14 cellular contexts compared by ENCODE assay signal in genomic region chr3:64642327-64643151, GRCh38. TPM values are rescaled to one million over a fixed set of nuclear protein-coding genes. Genes with fewer than 3 reads are reported as not detected.
DNase-seq lines count a peak whose midpoint lies in the region; ATAC-seq and TF ChIP-seq lines count a peak whose summit lies in the region.
"Had no signal": no experiment of that assay in that cellular context is flagged by ENCODE, and none has a peak within 500 bp of the region (broad histone marks: within the 10 kb centered on the region; RNA-seq: fewer than 3 reads in every experiment).

No MANE protein-coding gene starts in this region.

- no peak overlapping the region for H3K4me3 Mint-ChIP-seq in Caco-2 (ENCODE audit: unreplicated experiment)
- peak overlapping the region in 2 of 3 experiments; percentile 10 to 49 for H3K4me3 Mint-ChIP-seq in nephron
- H3K4me3 Mint-ChIP-seq: activated naive CD4-positive, alpha-beta T cell treated with anti-CD3 and anti-CD28 coated beads, Interleukin-2, amount 10 ng/mL, durations not matched to agents 7 days and 5 days; CD8-positive, alpha-beta memory T cell; naive thymus-derived CD8-positive, alpha-beta T cell; stimulated activated memory B cell treated with anti-CD40 and anti-IgM and Interleukin-4, amounts not matched to agents 10 μg/mL and 1 μg/mL and 100 μg/mL, for 72 hours had no signal

- no peaks in the 10 kb centered on the region for H3K36me3 ChIP-seq in Caco-2 (ENCODE audit: control insufficient read depth, insufficient read depth, low read length)
- H3K36me3 ChIP-seq in ectodermal cell (ENCODE audit: control insufficient read depth, insufficient read depth, low read length): no peaks in the 10 kb centered on the region

- no peak overlapping the region for H3K4me3 ChIP-seq in Caco-2 (ENCODE audit: low read depth, low read length)
- no peak overlapping the region for H3K4me3 ChIP-seq in ectodermal cell (ENCODE audit: insufficient read depth, low read depth, low read length)

- H3K27me3 Mint-ChIP-seq in Caco-2 (ENCODE audit: insufficient read depth, unreplicated experiment) (no peaks in the 10 kb centered on the region), nephron (ENCODE audit: low read depth) (no peaks in the 10 kb centered on the region)
- H3K27me3 Mint-ChIP-seq: activated naive CD4-positive, alpha-beta T cell treated with anti-CD3 and anti-CD28 coated beads, Interleukin-2, amount 10 ng/mL, durations not matched to agents 7 days and 5 days; CD8-positive, alpha-beta memory T cell; naive thymus-derived CD8-positive, alpha-beta T cell; stimulated activated memory B cell treated with anti-CD40 and anti-IgM and Interleukin-4, amounts not matched to agents 10 μg/mL and 1 μg/mL and 100 μg/mL, for 72 hours had no signal

- H3K27ac ChIP-seq in ectodermal cell (ENCODE audit: insufficient read depth, low read depth, low read length, poor library complexity, severe bottlenecking): peak overlapping the region; percentile 61

- H3K27me3 ChIP-seq in Caco-2 (replicated peaks; ENCODE audit: control insufficient read depth, insufficient read depth, low read length): no peaks in the 10 kb centered on the region
- no peaks in the 10 kb centered on the region for H3K27me3 ChIP-seq in ectodermal cell (ENCODE audit: control insufficient read depth, insufficient read depth, low read length, poor library complexity, severe bottlenecking)

- intact Hi-C loops in Caco-2 (cut with micrococcal nuclease; ENCODE audit: unreplicated experiment): no loop called here

- CTCF ChIA-PET in Caco-2 (lab: Charles Lee): no interaction called here

- DNase-seq in Caco-2 (no peak), NCI-H1436 treated with DMSO at 0.1 percent for 48 hours (lab: John Stamatoyannopoulos, UW) (peak; percentile 17), NCI-H1694 treated with DMSO at 0.1 percent for 48 hours (lab: John Stamatoyannopoulos, UW) (no peak), foreskin melanocyte (no peak), epidermal melanocyte (ENCODE audit: insufficient read length, low spot score) (no peak)
- DNase-seq: ACHN; activated naive CD4-positive, alpha-beta T cell treated with anti-CD3 and anti-CD28 coated beads, Interleukin-2, amount 10 ng/mL, durations not matched to agents 7 days and 5 days; CD8-positive, alpha-beta memory T cell; MM.1S; naive thymus-derived CD8-positive, alpha-beta T cell had no signal

- WGBS in ectodermal cell, 2 experiments: 29 to 35% methylated on average over 14 to 17 of the region's 18 CpGs

- peak overlapping the region; percentile 45 for H3K27ac Mint-ChIP-seq in Caco-2 (ENCODE audit: unreplicated experiment)
- peak overlapping the region; percentile 62 to 93 (median 90) for H3K27ac Mint-ChIP-seq in nephron
- H3K27ac Mint-ChIP-seq: activated naive CD4-positive, alpha-beta T cell treated with anti-CD3 and anti-CD28 coated beads, Interleukin-2, amount 10 ng/mL, durations not matched to agents 7 days and 5 days; CD8-positive, alpha-beta memory T cell; naive thymus-derived CD8-positive, alpha-beta T cell; stimulated activated memory B cell treated with anti-CD40 and anti-IgM and Interleukin-4, amounts not matched to agents 10 μg/mL and 1 μg/mL and 100 μg/mL, for 72 hours had no signal

- H3K9me3 Mint-ChIP-seq in Caco-2 (ENCODE audit: unreplicated experiment) (no peaks in the 10 kb centered on the region), nephron (no peaks in the 10 kb centered on the region)
- H3K9me3 Mint-ChIP-seq: activated naive CD4-positive, alpha-beta T cell treated with anti-CD3 and anti-CD28 coated beads, Interleukin-2, amount 10 ng/mL, durations not matched to agents 7 days and 5 days; stimulated activated memory B cell treated with anti-CD40 and anti-IgM and Interleukin-4, amounts not matched to agents 10 μg/mL and 1 μg/mL and 100 μg/mL, for 72 hours had no signal

- no TSS peak for BruUV-seq in Caco-2 (replicated peaks; lab: Mats Ljungman, UMichigan)

- H3K9me3 ChIP-seq in Caco-2 (no peaks in the 10 kb centered on the region), ectodermal cell (ENCODE audit: control insufficient read depth, low read length) (no peaks in the 10 kb centered on the region)

- no peaks in the 10 kb centered on the region for H3K36me3 Mint-ChIP-seq in Caco-2 (ENCODE audit: insufficient read depth, unreplicated experiment)
- H3K36me3 Mint-ChIP-seq in nephron (ENCODE audit: low read depth): peaks cover 67% of the 10 kb centered on the region
- H3K36me3 Mint-ChIP-seq: activated naive CD4-positive, alpha-beta T cell treated with anti-CD3 and anti-CD28 coated beads, Interleukin-2, amount 10 ng/mL, durations not matched to agents 7 days and 5 days; CD8-positive, alpha-beta memory T cell; naive thymus-derived CD8-positive, alpha-beta T cell; stimulated activated memory B cell treated with anti-CD40 and anti-IgM and Interleukin-4, amounts not matched to agents 10 μg/mL and 1 μg/mL and 100 μg/mL, for 72 hours had no signal

- no peak for TF ChIP-seq CTCF in Caco-2 (IDR thresholded peaks at IDR 0.05; ENCODE audit: insufficient read depth in 1 of 2, low read depth in 1 of 2, low read length in 1 of 2, severe bottlenecking in 1 of 2, unreplicated experiment in 1 of 2)
- TF ChIP-seq CTCF in nephron (IDR thresholded peaks at IDR 0.05; ENCODE audit: unreplicated experiment in 3 of 3): no peak

- ATAC-seq in GM19023 (IDR thresholded peaks at IDR 0.05; ENCODE audit: unreplicated experiment): no peak
- ATAC-seq: naive thymus-derived CD8-positive, alpha-beta T cell; stimulated activated memory B cell treated with anti-CD40 and anti-IgM and Interleukin-4, amounts not matched to agents 10 μg/mL and 1 μg/mL and 100 μg/mL, for 72 hours had no signal

- POLR2A ChIA-PET in Caco-2 (lab: Charles Lee): no interaction called here

- H3K4me1 Mint-ChIP-seq in Caco-2 (ENCODE audit: low read depth, unreplicated experiment) (peaks cover 14% of the 10 kb centered on the region), nephron (peaks cover 30% of the 10 kb centered on the region)
- H3K4me1 Mint-ChIP-seq: activated naive CD4-positive, alpha-beta T cell treated with anti-CD3 and anti-CD28 coated beads, Interleukin-2, amount 10 ng/mL, durations not matched to agents 7 days and 5 days; CD8-positive, alpha-beta memory T cell; naive thymus-derived CD8-positive, alpha-beta T cell; stimulated activated memory B cell treated with anti-CD40 and anti-IgM and Interleukin-4, amounts not matched to agents 10 μg/mL and 1 μg/mL and 100 μg/mL, for 72 hours had no signal

- H3K4me1 ChIP-seq in Caco-2 (no peaks in the 10 kb centered on the region), ectodermal cell (ENCODE audit: control insufficient read depth, insufficient read depth, low read length) (peaks cover 44% of the 10 kb centered on the region)

RNA-seq across cellular contexts. Expression of gene ADAMTS9, which starts 45.3 kb away (rescaled TPM):
- 4.0 and 5.5 TPM in 2 replicates for total RNA-seq in Caco-2 (2022)
- polyA plus RNA-seq in ectodermal cell (2013, experiment 1 of 4): 14.3 TPM
- 16.2 TPM for polyA plus RNA-seq in ectodermal cell (2013, experiment 2 of 4)
- 14.9 TPM for polyA plus RNA-seq in ectodermal cell (2013, experiment 3 of 4)
- 14.8 TPM for polyA plus RNA-seq in ectodermal cell (2013, experiment 4 of 4)
- total RNA-seq: CD8-positive, alpha-beta memory T cell; naive thymus-derived CD8-positive, alpha-beta T cell had no signal
- polyA plus RNA-seq: CD8-positive, alpha-beta memory T cell; naive thymus-derived CD8-positive, alpha-beta T cell had no signal
